In the genomic region with DNA sequence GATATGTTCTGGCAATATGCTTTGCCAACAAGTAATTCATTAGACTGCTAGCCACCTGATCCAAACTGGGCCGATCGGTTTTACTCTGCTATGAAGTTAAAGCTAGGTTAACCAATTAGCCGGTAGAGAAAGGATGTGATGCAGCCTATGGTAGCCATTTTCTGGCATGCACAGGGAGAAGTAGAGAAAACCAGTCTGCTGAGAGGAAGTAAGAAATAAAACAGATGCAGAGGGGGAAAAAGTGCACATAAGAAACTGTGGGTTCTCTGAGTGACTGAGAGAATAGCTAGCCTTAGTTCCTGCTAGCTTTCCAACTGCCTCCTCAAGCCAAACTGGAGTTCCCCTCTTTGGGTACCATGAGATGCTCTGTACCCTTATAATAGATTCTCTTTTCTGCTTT, we compare ENCODE assay signal across 9 cellular contexts. TPM values are rescaled to one million over a fixed set of nuclear protein-coding genes. Genes with fewer than 3 reads are reported as not detected.
DNase-seq lines count a peak whose midpoint lies in the region; ATAC-seq and TF ChIP-seq lines count a peak whose summit lies in the region.
"Had no signal": no experiment of that assay in that cellular context is flagged by ENCODE, and none has a peak within 500 bp of the region (broad histone marks: within the 10 kb centered on the region; RNA-seq: fewer than 3 reads in every experiment).

No MANE protein-coding gene starts in this region.

- no peak for TF ChIP-seq RAD21 in SK-N-SH (IDR thresholded peaks at IDR 0.05; ENCODE audit: low read length)

- ATAC-seq in SK-N-SH treated with all-trans-retinoic acid at 6 μM for 48 hours = peak; percentile 18; the same call in 1 of the 3 replicates
- ATAC-seq in HG02623 (IDR thresholded peaks at IDR 0.05; ENCODE audit: unreplicated experiment) = peak; percentile 75
- ATAC-seq in left ventricle myocardium superior = no peak
- ATAC-seq in Right ventricle myocardium inferior = no peak

- H3K36me3 ChIP-seq in SK-N-SH (replicated peaks in 1 of 2; ENCODE audit: control insufficient read depth in 1 of 2, insufficient read depth in 2 of 2, low read length in 1 of 2) = no peaks in the 10 kb centered on the region
- H3K36me3 ChIP-seq in trophoblast cell (ENCODE audit: control insufficient read depth in 1 of 2, insufficient read depth in 2 of 2, low read length in 2 of 2) = no peaks in the 10 kb centered on the region

- H3K4me2 ChIP-seq in SK-N-SH = no peak overlapping the region
- H3K4me2 ChIP-seq in trophoblast cell (ENCODE audit: low read length) = no peak overlapping the region

- H3K23ac ChIP-seq in trophoblast cell (ENCODE audit: low read length) = no peak overlapping the region

- H3F3A ChIP-seq in SK-N-SH (replicated peaks; ENCODE audit: insufficient read depth) = peaks cover 24% of the 10 kb centered on the region

- H3K4me1 ChIP-seq in SK-N-SH (ENCODE audit: control insufficient read depth in 1 of 2, insufficient read depth in 2 of 2, low read depth in 1 of 2, low read length in 1 of 2) (peaks cover 5 to 14% of the 10 kb centered on the region in 2 experiments; a peak in 3 of 4 replicates), trophoblast cell (ENCODE audit: control insufficient read depth in 1 of 2, insufficient read depth in 2 of 2, low read length in 2 of 2) (peaks cover 2 to 6% of the 10 kb centered on the region in 2 experiments)

- H2BK5ac ChIP-seq in trophoblast cell (ENCODE audit: low read depth, low read length, poor library complexity) = no peak overlapping the region

- no peaks in the 10 kb centered on the region for H3K79me1 ChIP-seq in trophoblast cell (ENCODE audit: low read length)

- H4K91ac ChIP-seq in trophoblast cell (ENCODE audit: low read depth, low read length) = no peak overlapping the region

- WGBS in SK-N-SH (ENCODE audit: low lambda C conversion rate) = 98% methylated on average over 3 of the region's 3 CpGs
- WGBS in trophoblast cell (ENCODE audit: extremely low coverage, insufficient coverage, insufficient read length) = no CpG with 5 or more reads among the region's 3 CpGs

- H3K79me2 ChIP-seq in SK-N-SH (ENCODE audit: insufficient read depth) (peaks cover 99% of the 10 kb centered on the region), trophoblast cell (ENCODE audit: control insufficient read depth, insufficient read depth, low read length, poor library complexity) (peaks cover 15% of the 10 kb centered on the region)

- no peaks in the 10 kb centered on the region for H3K27me3 ChIP-seq in SK-N-SH (ENCODE audit: insufficient read depth)
- H3K27me3 ChIP-seq in trophoblast cell (ENCODE audit: insufficient read depth, low read length) = no peaks in the 10 kb centered on the region

- H3K9me3 ChIP-seq in SK-N-SH (no peaks in the 10 kb centered on the region), trophoblast cell (ENCODE audit: insufficient read depth, low read depth, low read length) (no peaks in the 10 kb centered on the region)

- no peak overlapping the region for H4K8ac ChIP-seq in trophoblast cell (ENCODE audit: low read depth, low read length)

- no peak for TF ChIP-seq EP300 in SK-N-SH (IDR thresholded peaks at IDR 0.05; ENCODE audit: borderline replicate concordance in 1 of 2, low read depth in 1 of 2, low read length in 1 of 2)

- H4K12ac ChIP-seq in trophoblast cell (ENCODE audit: low read depth, low read length) = no peak overlapping the region

- H4K20me1 ChIP-seq in SK-N-SH (ENCODE audit: insufficient read depth) = peaks cover 88% of the 10 kb centered on the region

- no peak for TF ChIP-seq CTCF in SK-N-SH (IDR thresholded peaks at IDR 0.05)

- intact Hi-C loops in left ventricle myocardium superior (cut with micrococcal nuclease) (no loop called here), Right ventricle myocardium inferior (cut with DNase I) (no loop called here)

- H3K9me2 ChIP-seq in SK-N-SH = no peaks in the 10 kb centered on the region

- H3K14ac ChIP-seq in trophoblast cell (ENCODE audit: low read length) = no peak overlapping the region

- CTCF ChIA-PET in SK-N-SH (lab: Yijun Ruan, JAX) = interaction anchor here (0.6 to 1.2 kb wide), 5 partner anchors 8 to 1367 kb away, joined by 3 to 4 read pairs (median 3); no protein-coding TSS in a partner anchor

- H2BK120ac ChIP-seq in trophoblast cell (ENCODE audit: insufficient read depth, low read length, poor library complexity) = no peak overlapping the region

- H2AFZ ChIP-seq in SK-N-SH (ENCODE audit: low read depth) (no peak overlapping the region), trophoblast cell (ENCODE audit: insufficient read depth, low read length, poor library complexity) (no peak overlapping the region)

- H2BK12ac ChIP-seq in trophoblast cell (ENCODE audit: low read length) = no peak overlapping the region

- no peak for DNase-seq in SK-N-SH
- DNase-seq in NOMO-1 treated with DMSO at 0.1 percent for 48 hours (lab: John Stamatoyannopoulos, UW; ENCODE audit: unreplicated experiment) = peak; percentile 71
- DNase-seq in trophoblast cell = no peak
- no peak for DNase-seq in amniotic stem cell (lab: John Stamatoyannopoulos, UW)
- DNase-seq in left ventricle myocardium superior = no peak
- DNase-seq in Right ventricle myocardium inferior (ENCODE audit: missing footprints) = no peak
- DNase-seq: IMR-90 had no signal

- peak overlapping the region; percentile 95 for H3K4ac ChIP-seq in trophoblast cell (ENCODE audit: low read depth, low read length)

- POLR2A ChIA-PET in SK-N-SH (lab: Yijun Ruan, JAX) = interaction anchor here (0.7 kb wide), 1 partner anchor 90 kb away, joined by 3 read pairs; no protein-coding TSS in a partner anchor

- H3K18ac ChIP-seq in trophoblast cell (ENCODE audit: low read length) = no peak overlapping the region

- no peak overlapping the region for H3K9ac ChIP-seq in SK-N-SH
- no peak overlapping the region for H3K9ac ChIP-seq in trophoblast cell (ENCODE audit: low read length)

- no peak overlapping the region for H2AK5ac ChIP-seq in trophoblast cell (ENCODE audit: low read length)

- no peak overlapping the region for H3K4me3 ChIP-seq in SK-N-SH (ENCODE audit: low read depth in 2 of 2, low read length in 1 of 2)
- H3K4me3 ChIP-seq in trophoblast cell (ENCODE audit: low read depth, low read length) = no peak overlapping the region

- H3K27ac ChIP-seq in SK-N-SH (ENCODE audit: low read depth in 2 of 2, low read length in 1 of 2) (peak overlapping the region in 1 of 2 experiments; percentile 3; a peak in 1 of 4 replicates), trophoblast cell (ENCODE audit: low read depth, low read length) (no peak overlapping the region)

TF ChIP-seq in SK-N-SH treated with all-trans-retinoic acid at 6 μM for 48 hours, 23 proteins besides CTCF, POLR2A, EP300 and RAD21 (continues in another document):
- TF ChIP-seq ARNTL (CRISPR knock-in tag; IDR thresholded peaks at IDR 0.05; ENCODE audit: borderline replicate concordance, low read depth) (no peak), PPARA (CRISPR knock-in tag; IDR thresholded peaks at IDR 0.05; ENCODE audit: borderline replicate concordance) (no peak), GLIS3 (CRISPR knock-in tag; IDR thresholded peaks at IDR 0.05) (no peak)
- TF ChIP-seq, protein P1, sequence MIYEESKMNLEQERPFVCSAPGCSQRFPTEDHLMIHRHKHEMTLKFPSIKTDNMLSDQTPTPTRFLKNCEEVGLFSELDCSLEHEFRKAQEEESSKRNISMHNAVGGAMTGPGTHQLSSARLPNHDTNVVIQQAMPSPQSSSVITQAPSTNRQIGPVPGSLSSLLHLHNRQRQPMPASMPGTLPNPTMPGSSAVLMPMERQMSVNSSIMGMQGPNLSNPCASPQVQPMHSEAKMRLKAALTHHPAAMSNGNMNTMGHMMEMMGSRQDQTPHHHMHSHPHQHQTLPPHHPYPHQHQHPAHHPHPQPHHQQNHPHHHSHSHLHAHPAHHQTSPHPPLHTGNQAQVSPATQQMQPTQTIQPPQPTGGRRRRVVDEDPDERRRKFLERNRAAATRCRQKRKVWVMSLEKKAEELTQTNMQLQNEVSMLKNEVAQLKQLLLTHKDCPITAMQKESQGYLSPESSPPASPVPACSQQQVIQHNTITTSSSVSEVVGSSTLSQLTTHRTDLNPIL (CRISPR knock-in tag; IDR thresholded peaks at IDR 0.05; ENCODE audit: low read depth) = no peak

TF ChIP-seq in SK-N-SH, 30 proteins besides CTCF, POLR2A, EP300 and RAD21 (continues in another document):
- TF ChIP-seq JUND (IDR thresholded peaks at IDR 0.05) = no peak
- TF ChIP-seq PBX3 (IDR thresholded peaks at IDR 0.05) = no peak
- no peak for TF ChIP-seq FOXM1 (IDR thresholded peaks at IDR 0.05; ENCODE audit: low read depth)
- no peak for TF ChIP-seq IRF3 (IDR thresholded peaks at IDR 0.05; ENCODE audit: low read depth, low read length)
- TF ChIP-seq MXI1 (IDR thresholded peaks at IDR 0.05; ENCODE audit: low read depth, low read length) = no peak
- no peak for TF ChIP-seq TCF12 (IDR thresholded peaks at IDR 0.05)
- TF ChIP-seq NRF1 (IDR thresholded peaks at IDR 0.05; ENCODE audit: low read depth, low read length) = no peak

RNA-seq across cellular contexts. Expression of gene ARID4B, which starts 52.8 kb away (rescaled TPM):
- polyA plus RNA-seq in SK-N-SH (2012; rRNA removed) = 4.4 and 5.6 TPM in 2 replicates
- 6.0 and 6.9 TPM in 2 replicates for polyA plus RNA-seq in SK-N-SH (2012; cell fraction: cytosol; rRNA removed)
- 9.3 and 14.3 TPM in 2 replicates for polyA plus RNA-seq in SK-N-SH (2012; cell fraction: nucleus; rRNA removed)
- 24.9 and 25.2 TPM in 2 replicates for polyA plus RNA-seq in trophoblast cell (2013)
- total RNA-seq in left ventricle myocardium superior (18.3 TPM), Right ventricle myocardium inferior (14.8 TPM)

RNA-seq across cellular contexts. Expression of gene GGPS1, which starts 53.1 kb away (rescaled TPM):
- polyA plus RNA-seq in SK-N-SH (2012; rRNA removed) = 15.7 and 18.5 TPM in 2 replicates
- 25.2 and 28.2 TPM in 2 replicates for polyA plus RNA-seq in SK-N-SH (2012; cell fraction: cytosol; rRNA removed)
- polyA plus RNA-seq in SK-N-SH (2012; cell fraction: nucleus; rRNA removed) = 7.8 and 10.6 TPM in 2 replicates
- 52.1 and 52.6 TPM in 2 replicates for polyA plus RNA-seq in trophoblast cell (2013)
- total RNA-seq in left ventricle myocardium superior (29.8 TPM), Right ventricle myocardium inferior (33.1 TPM)

Comparison
In these comparisons a context has a peak if more than half of its experiments do, and no peak if none do; other contexts are left out.
1. ATAC-seq: peak in SK-N-SH treated with all-trans-retinoic acid at 6 μM for 48 hours (single experiment) and HG02623 (single experiment); none in left ventricle myocardium superior (single experiment) and Right ventricle myocardium inferior (single experiment).